2 cellular contexts compared by ENCODE assay signal in the genomic region with DNA sequence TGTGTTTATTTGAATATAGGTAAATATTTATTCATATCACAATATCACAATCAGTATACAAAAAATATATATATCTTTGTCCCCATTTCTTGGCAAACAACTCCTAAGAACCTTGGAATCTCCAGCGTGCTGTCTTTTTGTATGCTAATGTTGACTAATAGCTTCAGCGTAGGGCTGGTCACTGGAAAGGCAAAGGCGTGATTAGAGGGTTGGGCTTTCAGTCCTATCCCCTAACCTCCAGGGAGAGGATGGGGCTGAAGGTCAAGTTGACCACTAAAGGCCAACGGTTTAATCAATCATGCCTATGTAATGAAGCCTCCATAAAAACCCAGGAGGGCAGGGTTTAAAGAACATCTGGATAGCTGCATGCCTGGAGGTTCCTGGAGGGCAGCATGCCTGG.
TF ChIP-seq lines count a peak whose summit lies in the region.

No MANE protein-coding gene starts in this region.

TF ChIP-seq in GM23338, 12 proteins besides CTCF, POLR2A, EP300 and RAD21 (continued from another document):
- TF ChIP-seq, protein P1, sequence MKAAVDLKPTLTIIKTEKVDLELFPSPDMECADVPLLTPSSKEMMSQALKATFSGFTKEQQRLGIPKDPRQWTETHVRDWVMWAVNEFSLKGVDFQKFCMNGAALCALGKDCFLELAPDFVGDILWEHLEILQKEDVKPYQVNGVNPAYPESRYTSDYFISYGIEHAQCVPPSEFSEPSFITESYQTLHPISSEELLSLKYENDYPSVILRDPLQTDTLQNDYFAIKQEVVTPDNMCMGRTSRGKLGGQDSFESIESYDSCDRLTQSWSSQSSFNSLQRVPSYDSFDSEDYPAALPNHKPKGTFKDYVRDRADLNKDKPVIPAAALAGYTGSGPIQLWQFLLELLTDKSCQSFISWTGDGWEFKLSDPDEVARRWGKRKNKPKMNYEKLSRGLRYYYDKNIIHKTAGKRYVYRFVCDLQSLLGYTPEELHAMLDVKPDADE (IDR thresholded peaks at IDR 0.05): no peak

TF ChIP-seq in WTC11, 78 proteins besides CTCF, POLR2A, EP300 and RAD21 (continued from another document):
- TF ChIP-seq, protein P2, sequence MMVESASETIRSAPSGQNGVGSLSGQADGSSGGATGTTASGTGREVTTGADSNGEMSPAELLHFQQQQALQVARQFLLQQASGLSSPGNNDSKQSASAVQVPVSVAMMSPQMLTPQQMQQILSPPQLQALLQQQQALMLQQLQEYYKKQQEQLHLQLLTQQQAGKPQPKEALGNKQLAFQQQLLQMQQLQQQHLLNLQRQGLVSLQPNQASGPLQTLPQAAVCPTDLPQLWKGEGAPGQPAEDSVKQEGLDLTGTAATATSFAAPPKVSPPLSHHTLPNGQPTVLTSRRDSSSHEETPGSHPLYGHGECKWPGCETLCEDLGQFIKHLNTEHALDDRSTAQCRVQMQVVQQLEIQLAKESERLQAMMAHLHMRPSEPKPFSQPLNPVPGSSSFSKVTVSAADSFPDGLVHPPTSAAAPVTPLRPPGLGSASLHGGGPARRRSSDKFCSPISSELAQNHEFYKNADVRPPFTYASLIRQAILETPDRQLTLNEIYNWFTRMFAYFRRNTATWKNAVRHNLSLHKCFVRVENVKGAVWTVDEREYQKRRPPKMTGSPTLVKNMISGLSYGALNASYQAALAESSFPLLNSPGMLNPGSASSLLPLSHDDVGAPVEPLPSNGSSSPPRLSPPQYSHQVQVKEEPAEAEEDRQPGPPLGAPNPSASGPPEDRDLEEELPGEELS (CRISPR knock-in tag; IDR thresholded peaks at IDR 0.05): no peak
- TF ChIP-seq ZNF317 (CRISPR knock-in tag; IDR thresholded peaks at IDR 0.05; ENCODE audit: borderline replicate concordance, low read depth): no peak
TF ChIP-seq in WTC11: peak in this region for 0.
